In the genomic region with DNA sequence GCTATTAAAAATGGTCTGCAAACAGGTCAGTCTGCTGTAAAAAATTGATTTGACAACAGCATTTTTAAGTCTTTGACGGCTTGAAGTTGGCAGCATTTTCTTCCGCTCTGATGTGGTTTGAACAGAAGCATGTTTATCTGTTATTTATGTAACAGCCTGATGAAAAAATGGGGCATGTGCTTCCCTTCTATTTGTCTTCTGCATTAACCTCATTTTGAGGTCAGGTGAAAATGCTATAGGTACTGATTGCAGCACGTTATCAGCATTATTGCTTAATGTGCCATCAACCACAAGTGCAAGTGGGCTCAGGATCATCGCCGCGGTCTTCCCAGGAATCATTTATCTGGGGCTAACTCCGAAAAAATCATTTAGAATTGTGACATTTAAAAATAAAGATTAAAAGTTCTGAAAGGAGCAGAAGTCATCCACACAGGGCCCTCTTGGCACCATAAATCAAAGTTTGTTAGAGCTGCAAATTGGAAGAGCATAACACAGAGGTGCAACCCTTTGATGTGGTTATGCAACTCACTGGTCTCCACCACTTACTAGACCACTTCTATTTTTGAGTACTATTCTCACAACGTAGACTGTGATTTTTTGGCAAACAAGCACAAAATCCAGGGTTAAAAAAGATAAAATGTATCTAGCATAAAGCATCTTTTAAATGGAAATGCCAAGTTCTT, we compare ENCODE assay signal across 14 cellular contexts.
DNase-seq lines count a peak whose midpoint lies in the region; ATAC-seq and TF ChIP-seq lines count a peak whose summit lies in the region.
"Had no signal": no experiment of that assay in that cellular context is flagged by ENCODE, and none has a peak within 500 bp of the region (broad histone marks: within the 10 kb centered on the region; RNA-seq: fewer than 3 reads in every experiment).

No MANE protein-coding gene starts in this region.

- H3K36me3 ChIP-seq in HCT116 (ENCODE audit: control insufficient read depth in 1 of 2, insufficient read depth in 2 of 2, low read length in 2 of 2) (no peaks in the 10 kb centered on the region), KMS-11 (ENCODE audit: insufficient read depth) (no peaks in the 10 kb centered on the region), uterus (no peaks in the 10 kb centered on the region)
- H3K36me3 ChIP-seq: WERI-Rb-1 had no signal

- ATAC-seq in HCT116 = no peak
- ATAC-seq: left cardiac atrium had no signal

- H3K4me2 ChIP-seq in HCT116 (ENCODE audit: low read length) (peak overlapping the region; percentile 66; the same call in 1 of the 2 replicates), KMS-11 (peak overlapping the region; percentile 77)

- POLR2A ChIA-PET in HCT116 (lab: Charles Lee) = no interaction called here

- in situ Hi-C loops in astrocyte of the cerebellum (cut with HindIII; ENCODE audit: low sequenced_read_pairs) = no loop called here

- RAD21 ChIA-PET in HCT116 (lab: Charles Lee; ENCODE audit: low non-redundant PET in 1 of 2, low total read pairs in 2 of 2, uncharacterized antibody in 2 of 2, unreplicated experiment in 2 of 2) = no interaction called here

- H3K9me2 ChIP-seq in HCT116 (ENCODE audit: insufficient read depth) = no peaks in the 10 kb centered on the region

- H3K4me3 ChIP-seq in HCT116 (replicated peaks in 1 of 2; ENCODE audit: low read depth in 1 of 2, low read length in 2 of 2) (no peak overlapping the region), KMS-11 (IDR thresholded peaks at IDR 0.05; ENCODE audit: insufficient read depth, low read depth, low read length) (no peak overlapping the region), astrocyte of the cerebellum (ENCODE audit: low read depth, low read length) (no peak overlapping the region), uterus (no peak overlapping the region)

- BruUV-seq in HCT116 (replicated peaks; lab: Mats Ljungman, UMichigan) = no TSS peak

- H3K9me3 ChIP-seq in HCT116 (ENCODE audit: control insufficient read depth in 1 of 2, insufficient read depth in 1 of 2, low read depth in 1 of 2, low read length in 2 of 2) (no peaks in the 10 kb centered on the region), uterus (no peaks in the 10 kb centered on the region)

- H3K9ac ChIP-seq in HCT116 (ENCODE audit: low read length) (no peak overlapping the region), KMS-11 (no peak overlapping the region)
- H3K9ac ChIP-seq: parathyroid adenoma had no signal

- no peaks in the 10 kb centered on the region for H4K20me1 ChIP-seq in HCT116 (ENCODE audit: insufficient read depth)
- H4K20me1 ChIP-seq in KMS-11 (ENCODE audit: insufficient read depth) = no peaks in the 10 kb centered on the region

- intact Hi-C loops in HCT116 (cut with micrococcal nuclease) (no loop called here), uterus (cut with DNase I; ENCODE audit: low total_unique reads) (no loop called here)

- TF ChIP-seq POLR2A in HCT116 (IDR thresholded peaks at IDR 0.05; ENCODE audit: borderline replicate concordance, extremely low read depth, insufficient read depth, insufficient read length) (no peak), uterus (IDR thresholded peaks at IDR 0.05) (no peak)

- H3K27me3 ChIP-seq in HCT116 (ENCODE audit: insufficient read depth, low read length) (no peaks in the 10 kb centered on the region), KMS-11 (ENCODE audit: insufficient read depth, low read depth) (no peaks in the 10 kb centered on the region), uterus (no peaks in the 10 kb centered on the region)

- no peak for TF ChIP-seq RAD21 in HCT116 (IDR thresholded peaks at IDR 0.05; ENCODE audit: low read depth)

- H2AFZ ChIP-seq in HCT116 (ENCODE audit: low read depth, low read length, poor library complexity, severe bottlenecking) = peak overlapping the region; percentile 45
- H2AFZ ChIP-seq in KMS-11 (ENCODE audit: low read depth) = peak overlapping the region; percentile 21; the same call in 1 of the 2 replicates
- H2AFZ ChIP-seq: parathyroid adenoma had no signal

- CTCF ChIA-PET in HCT116 (lab: Charles Lee) = no interaction called here

- peaks cover 21 to 33% of the 10 kb centered on the region in 2 experiments; a peak in 3 of 4 replicates for H3K4me1 ChIP-seq in HCT116 (ENCODE audit: control insufficient read depth in 1 of 2, insufficient read depth in 2 of 2, low read length in 2 of 2)
- H3K4me1 ChIP-seq in KMS-11 (ENCODE audit: low read depth, poor library complexity, severe bottlenecking) = peaks cover 43% of the 10 kb centered on the region
- no peaks in the 10 kb centered on the region for H3K4me1 ChIP-seq in uterus
- H3K4me1 ChIP-seq: parathyroid adenoma had no signal

- TF ChIP-seq CTCF in HCT116 (IDR thresholded peaks at IDR 0.05 in 2 of 3, conservative IDR thresholded peaks at IDR 0.05 in 1 of 3; ENCODE audit: borderline replicate concordance in 1 of 3, insufficient read depth in 1 of 3, low read depth in 2 of 3, low read length in 2 of 3) (no peak), KMS-11 (conservative IDR thresholded peaks at IDR 0.05; ENCODE audit: low read depth, low read length) (no peak), astrocyte of the cerebellum (IDR thresholded peaks at IDR 0.05; ENCODE audit: low read depth, low read length, missing control alignments) (no peak), uterus (IDR thresholded peaks at IDR 0.05) (no peak)

- H3K79me2 ChIP-seq in HCT116 (ENCODE audit: insufficient read depth, low read length) (no peaks in the 10 kb centered on the region), KMS-11 (ENCODE audit: insufficient read depth, low read depth) (no peaks in the 10 kb centered on the region)
- H3K79me2 ChIP-seq: parathyroid adenoma had no signal

- H3K27ac ChIP-seq in HCT116 (ENCODE audit: low read depth, low read length) (no peak overlapping the region), KMS-11 (peak overlapping the region; percentile 26; the same call in 1 of the 2 replicates), uterus (no peak overlapping the region)
- H3K27ac ChIP-seq: parathyroid adenoma, WERI-Rb-1 had no signal

- DNase-seq in HCT116 (ENCODE audit: low read depth, low spot score) (no peak), astrocyte of the cerebellum (ENCODE audit: low read depth) (peak; percentile 70), retina (peak; percentile 53), NCI-H2227 (lab: John Stamatoyannopoulos, UW; ENCODE audit: unreplicated experiment) (no peak), uterus (no peak)
- no peak for DNase-seq in activated naive CD4-positive, alpha-beta T cell treated with anti-CD3 and anti-CD28 coated beads, Interleukin-2, amount 50 U/mL, for 16 hours
- DNase-seq: activated gamma-delta T cell, C1 segment of cervical spinal cord, hypothalamus, left cardiac atrium, NCI-H1436, WERI-Rb-1 had no signal

TF ChIP-seq in HCT116, 20 proteins besides CTCF, POLR2A, EP300 and RAD21:
- TF ChIP-seq, protein P1, sequence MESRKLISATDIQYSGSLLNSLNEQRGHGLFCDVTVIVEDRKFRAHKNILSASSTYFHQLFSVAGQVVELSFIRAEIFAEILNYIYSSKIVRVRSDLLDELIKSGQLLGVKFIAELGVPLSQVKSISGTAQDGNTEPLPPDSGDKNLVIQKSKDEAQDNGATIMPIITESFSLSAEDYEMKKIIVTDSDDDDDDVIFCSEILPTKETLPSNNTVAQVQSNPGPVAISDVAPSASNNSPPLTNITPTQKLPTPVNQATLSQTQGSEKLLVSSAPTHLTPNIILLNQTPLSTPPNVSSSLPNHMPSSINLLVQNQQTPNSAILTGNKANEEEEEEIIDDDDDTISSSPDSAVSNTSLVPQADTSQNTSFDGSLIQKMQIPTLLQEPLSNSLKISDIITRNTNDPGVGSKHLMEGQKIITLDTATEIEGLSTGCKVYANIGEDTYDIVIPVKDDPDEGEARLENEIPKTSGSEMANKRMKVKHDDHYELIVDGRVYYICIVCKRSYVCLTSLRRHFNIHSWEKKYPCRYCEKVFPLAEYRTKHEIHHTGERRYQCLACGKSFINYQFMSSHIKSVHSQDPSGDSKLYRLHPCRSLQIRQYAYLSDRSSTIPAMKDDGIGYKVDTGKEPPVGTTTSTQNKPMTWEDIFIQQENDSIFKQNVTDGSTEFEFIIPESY (IDR thresholded peaks at IDR 0.05; ENCODE audit: extremely low read depth, insufficient replicate concordance, low read length) = no peak
- no peak for TF ChIP-seq ZNF274 (IDR thresholded peaks at IDR 0.05; ENCODE audit: low read depth, low read length)
- TF ChIP-seq, protein P2, sequence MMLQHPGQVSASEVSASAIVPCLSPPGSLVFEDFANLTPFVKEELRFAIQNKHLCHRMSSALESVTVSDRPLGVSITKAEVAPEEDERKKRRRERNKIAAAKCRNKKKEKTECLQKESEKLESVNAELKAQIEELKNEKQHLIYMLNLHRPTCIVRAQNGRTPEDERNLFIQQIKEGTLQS (IDR thresholded peaks at IDR 0.05) = no peak
- no peak for TF ChIP-seq SRF (IDR thresholded peaks at IDR 0.05; ENCODE audit: low read depth)
- no peak for TF ChIP-seq POLR2AphosphoS5 (IDR thresholded peaks at IDR 0.05; ENCODE audit: low read depth, low read length)
- TF ChIP-seq EZH2 (IDR thresholded peaks at IDR 0.05) = no peak
- peak; percentile 14; the same call in 1 of the 2 replicates for TF ChIP-seq SP1 (IDR thresholded peaks at IDR 0.05; ENCODE audit: low read depth)
- TF ChIP-seq YY1 (IDR thresholded peaks at IDR 0.05; ENCODE audit: extremely low read depth, insufficient replicate concordance, low read depth, low read length) = no peak
- peak; percentile 74 for TF ChIP-seq TCF7L2 (IDR thresholded peaks at IDR 0.05; ENCODE audit: borderline replicate concordance, extremely low read depth, insufficient read depth, insufficient read length)
- no peak for TF ChIP-seq SIN3A (IDR thresholded peaks at IDR 0.05; ENCODE audit: low read depth)
- no peak for TF ChIP-seq EZH2phosphoT487 (IDR thresholded peaks at IDR 0.05; ENCODE audit: borderline replicate concordance)
- TF ChIP-seq, protein P3, sequence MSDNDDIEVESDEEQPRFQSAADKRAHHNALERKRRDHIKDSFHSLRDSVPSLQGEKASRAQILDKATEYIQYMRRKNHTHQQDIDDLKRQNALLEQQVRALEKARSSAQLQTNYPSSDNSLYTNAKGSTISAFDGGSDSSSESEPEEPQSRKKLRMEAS (IDR thresholded peaks at IDR 0.05) = no peak

Comparison
In these comparisons a context has a peak if more than half of its experiments do, and no peak if none do; other contexts are left out.
1. DNase-seq: peak in astrocyte of the cerebellum (single experiment) and retina (single experiment); none in HCT116 (single experiment), NCI-H2227 (single experiment), uterus (0 of 2) and activated naive CD4-positive, alpha-beta T cell treated with anti-CD3 and anti-CD28 coated beads, Interleukin-2, amount 50 U/mL, for 16 hours (single experiment).